ENCODE assay signal across 10 cellular contexts in the genomic region with DNA sequence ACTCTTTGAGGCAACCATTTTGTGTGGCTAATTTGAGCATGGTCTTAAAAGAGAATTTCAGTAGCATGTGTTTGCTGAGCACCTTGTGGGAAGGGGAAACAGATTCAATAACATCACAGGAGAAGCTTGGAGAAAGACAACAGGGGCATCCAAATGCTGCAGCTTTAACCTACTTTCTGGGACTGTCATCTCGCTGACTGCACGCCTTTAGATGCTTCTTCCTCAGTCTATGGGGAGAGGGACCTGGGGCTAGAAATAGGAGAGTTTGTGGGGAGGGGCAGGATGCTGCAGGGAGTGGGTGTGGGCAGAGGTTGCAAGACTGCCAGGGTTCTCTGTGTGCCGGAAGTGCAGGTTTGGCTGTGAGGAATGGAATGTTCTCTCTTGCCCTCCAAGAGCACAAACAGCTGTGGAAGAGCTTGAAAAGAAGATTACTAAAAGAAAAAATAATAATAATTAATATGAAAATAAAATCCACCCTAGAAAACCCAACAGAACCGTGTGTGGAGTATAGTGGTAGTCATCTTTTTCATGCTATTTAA.
DNase-seq lines count a peak whose midpoint lies in the region; ATAC-seq, FAIRE-seq and TF ChIP-seq lines count a peak whose summit lies in the region.
"Had no signal": no experiment of that assay in that cellular context is flagged by ENCODE, and none has a peak within 500 bp of the region (broad histone marks: within the 10 kb centered on the region; RNA-seq: fewer than 3 reads in every experiment).

No MANE protein-coding gene starts in this region.

- peak overlapping the region; percentile 40 for H3K4me2 ChIP-seq in endothelial cell of umbilical vein (ENCODE audit: insufficient read depth, low read length)

- H4K20me1 ChIP-seq in endothelial cell of umbilical vein (replicated peaks; ENCODE audit: control insufficient read depth, extremely low read depth, insufficient read depth, low read length): no peaks in the 10 kb centered on the region

- no TSS peak for BruUV-seq in endothelial cell of umbilical vein (replicated peaks; lab: Mats Ljungman, UMichigan)

- H3K27ac ChIP-seq in endothelial cell of umbilical vein (ENCODE audit: insufficient read depth, low read depth, low read length): no peak overlapping the region
- H3K27ac ChIP-seq in lung (ENCODE audit: low read depth in 1 of 2, low read length in 1 of 2): peak overlapping the region; percentile 41 to 86
- peak overlapping the region; percentile 84 for H3K27ac ChIP-seq in suprapubic skin
- no peak overlapping the region for H3K27ac ChIP-seq in effector memory CD4-positive, alpha-beta T cell (ENCODE audit: insufficient read depth, low read length, poor library complexity, severe bottlenecking)

- 36 to 53% methylated on average over 4 of the region's 4 CpGs for WGBS in lung, 2 donors
- WGBS in suprapubic skin: 13% methylated on average over 4 of the region's 4 CpGs

- peak; percentile 91 for TF ChIP-seq EP300 in suprapubic skin (IDR thresholded peaks at IDR 0.05)

- no peak overlapping the region for H3K9ac ChIP-seq in endothelial cell of umbilical vein (replicated peaks; ENCODE audit: extremely low read depth, insufficient read depth, low read length)

- FAIRE-seq in endothelial cell of umbilical vein (lab: Jason Lieb, UNC): no peak
- FAIRE-seq: D721Med had no signal

- TF ChIP-seq POLR2A in endothelial cell of umbilical vein (IDR thresholded peaks at IDR 0.05; ENCODE audit: low read depth, low read length): no peak
- no peak for TF ChIP-seq POLR2A in suprapubic skin (IDR thresholded peaks at IDR 0.05)

- H3K4me3 ChIP-seq in endothelial cell of umbilical vein (replicated peaks in 1 of 3; ENCODE audit: insufficient read depth in 1 of 3, low read depth in 1 of 3, low read length in 3 of 3) (no peak overlapping the region), lung (no peak overlapping the region), suprapubic skin (peak overlapping the region; percentile 25)
- H3K4me3 ChIP-seq in effector memory CD4-positive, alpha-beta T cell (ENCODE audit: insufficient read depth, low read depth, low read length, poor library complexity, severe bottlenecking): no peak overlapping the region

- H3K9me1 ChIP-seq in endothelial cell of umbilical vein (replicated peaks; ENCODE audit: control insufficient read depth, extremely low read depth, insufficient read depth, low read length): no peaks in the 10 kb centered on the region

- H3K79me2 ChIP-seq in endothelial cell of umbilical vein (ENCODE audit: control insufficient read depth, insufficient read depth, low read length): no peaks in the 10 kb centered on the region

- H3K27me3 ChIP-seq in endothelial cell of umbilical vein (ENCODE audit: control insufficient read depth in 2 of 2, insufficient read depth in 2 of 2, low read length in 2 of 2) (no peaks in the 10 kb centered on the region), lung (ENCODE audit: control insufficient read depth, insufficient read depth) (no peaks in the 10 kb centered on the region), suprapubic skin (no peaks in the 10 kb centered on the region)
- H3K27me3 ChIP-seq in effector memory CD4-positive, alpha-beta T cell (replicated peaks; ENCODE audit: control insufficient read depth, insufficient read depth, low read length, poor library complexity, severe bottlenecking): no peaks in the 10 kb centered on the region

- no peaks in the 10 kb centered on the region for H3K36me3 ChIP-seq in endothelial cell of umbilical vein (ENCODE audit: control insufficient read depth in 2 of 2, extremely low read depth in 1 of 2, insufficient read depth in 2 of 2, low read length in 2 of 2)
- no peaks in the 10 kb centered on the region for H3K36me3 ChIP-seq in lung (ENCODE audit: control insufficient read depth in 2 of 2, insufficient read depth in 2 of 2, low read length in 2 of 2)
- no peaks in the 10 kb centered on the region for H3K36me3 ChIP-seq in suprapubic skin
- no peaks in the 10 kb centered on the region for H3K36me3 ChIP-seq in effector memory CD4-positive, alpha-beta T cell (ENCODE audit: control insufficient read depth, insufficient read depth, low read length)

- peaks cover 9% of the 10 kb centered on the region for H3K4me1 ChIP-seq in endothelial cell of umbilical vein (ENCODE audit: control insufficient read depth, extremely low read depth, insufficient read depth, low read length)
- H3K4me1 ChIP-seq in lung (ENCODE audit: control insufficient read depth in 2 of 2, insufficient read depth in 2 of 2, low read length in 2 of 2): peaks cover 19 to 72% of the 10 kb centered on the region in 2 donors
- peaks cover 76% of the 10 kb centered on the region for H3K4me1 ChIP-seq in suprapubic skin
- H3K4me1 ChIP-seq in effector memory CD4-positive, alpha-beta T cell (ENCODE audit: control insufficient read depth, insufficient read depth, low read length, poor library complexity, severe bottlenecking): no peaks in the 10 kb centered on the region

- intact Hi-C loops in endothelial cell of umbilical vein (cut with micrococcal nuclease): no loop called here

- POLR2A ChIA-PET in endothelial cell of umbilical vein (lab: Charles Lee): no interaction called here

- ATAC-seq in lung (ENCODE audit: insufficient read depth, low FRiP score): peak; percentile 63

- TF ChIP-seq CTCF in endothelial cell of umbilical vein (IDR thresholded peaks at IDR 0.05; ENCODE audit: extremely low read depth in 1 of 2, insufficient read depth in 1 of 2, low read depth in 1 of 2, low read length in 2 of 2) (no peak), lung (IDR thresholded peaks at IDR 0.05; ENCODE audit: control extremely low read depth, extremely low read depth) (no peak), suprapubic skin (IDR thresholded peaks at IDR 0.05) (no peak)

- CTCF ChIA-PET in endothelial cell of umbilical vein (lab: Charles Lee): interaction anchor here (0.8 to 1.4 kb wide), 9 partner anchors 11 to 239 kb away, joined by 3 to 4 read pairs (median 3); no protein-coding TSS in a partner anchor

- DNase-seq in NCI-H226 (peak; percentile 22), endothelial cell of umbilical vein (ENCODE audit: low read depth, low spot score) (peak; percentile 15), lung (ENCODE audit: low spot score) (peak; percentile 49), suprapubic skin (ENCODE audit: low spot score in 2 of 2) (peak in 1 of 2 donors; percentile 76), NCI-H2171 treated with DMSO at 0.1 percent for 48 hours (lab: John Stamatoyannopoulos, UW) (no peak), germinal center (ENCODE audit: low spot score) (no peak)
- DNase-seq in effector memory CD4-positive, alpha-beta T cell: no peak
- no peak for DNase-seq in stimulated activated CD4-positive, alpha-beta T cell treated with anti-CD3 and anti-CD28 coated beads, Interleukin-4, amount 100 ng/mL, for 24 hours
- DNase-seq: NK-92 treated with Interleukin-12 subunit alpha and Interleukin-12 subunit beta, amount 100 ng/mL, for 24 hours had no signal

- H3K9me3 ChIP-seq in endothelial cell of umbilical vein (replicated peaks; ENCODE audit: control insufficient read depth, insufficient read depth, low read length) (no peaks in the 10 kb centered on the region), lung (ENCODE audit: control insufficient read depth in 2 of 2, insufficient read depth in 1 of 2, low read length in 1 of 2) (no peaks in the 10 kb centered on the region), suprapubic skin (no peaks in the 10 kb centered on the region)
- H3K9me3 ChIP-seq in effector memory CD4-positive, alpha-beta T cell (ENCODE audit: control insufficient read depth, low read length): no peaks in the 10 kb centered on the region

- dilution Hi-C loops in endothelial cell of umbilical vein (cut with MboI; ENCODE audit: extremely low pct_ligation_motif_present, low sequenced_read_pairs): no loop called here

- H2AFZ ChIP-seq in endothelial cell of umbilical vein (ENCODE audit: low read depth, low read length): no peak overlapping the region

TF ChIP-seq in endothelial cell of umbilical vein, 7 proteins besides CTCF, POLR2A, EP300 and RAD21:
- TF ChIP-seq JUN (IDR thresholded peaks at IDR 0.05; ENCODE audit: borderline replicate concordance, insufficient read depth, insufficient read length, low read depth) (no peak), FOS (IDR thresholded peaks at IDR 0.05; ENCODE audit: borderline replicate concordance, insufficient read depth, low read length) (no peak), POLR2AphosphoS5 (IDR thresholded peaks at IDR 0.05; ENCODE audit: insufficient read depth, low read depth, low read length) (no peak), MYC (IDR thresholded peaks at IDR 0.05; ENCODE audit: low read depth, low read length) (no peak), EZH2 (IDR thresholded peaks at IDR 0.05; ENCODE audit: borderline replicate concordance, low read depth, low read length, severe bottlenecking) (no peak), GATA2 (IDR thresholded peaks at IDR 0.05; ENCODE audit: insufficient read depth, insufficient read length, low read depth, low read length) (no peak)
TF ChIP-seq in endothelial cell of umbilical vein: peak in this region for 0.

Comparison
In these comparisons a context has a peak if more than half of its experiments do, and no peak if none do; other contexts are left out.
1. DNase-seq: peak in NCI-H226 (single experiment), endothelial cell of umbilical vein (single experiment) and lung (single experiment); none in effector memory CD4-positive, alpha-beta T cell (0 of 3), stimulated activated CD4-positive, alpha-beta T cell treated with anti-CD3 and anti-CD28 coated beads, Interleukin-4, amount 100 ng/mL, for 24 hours (single experiment), NCI-H2171 treated with DMSO at 0.1 percent for 48 hours (single experiment) and germinal center (single experiment).
2. H3K27ac ChIP-seq: peak in lung (2 of 2) and suprapubic skin (single experiment); none in endothelial cell of umbilical vein (single experiment) and effector memory CD4-positive, alpha-beta T cell (single experiment).